8 cellular contexts compared by ENCODE assay signal in genomic region chr12:51320695-51321320, GRCh38. TPM values are rescaled to one million over a fixed set of nuclear protein-coding genes. Genes with fewer than 3 reads are reported as not detected.
DNase-seq lines count a peak whose midpoint lies in the region; ATAC-seq and TF ChIP-seq lines count a peak whose summit lies in the region.

No MANE protein-coding gene starts in this region.

- H2AFZ ChIP-seq in mammary epithelial cell (ENCODE audit: low read depth, low read length): peak overlapping the region; percentile 52

- H3K36me3 ChIP-seq in mammary epithelial cell (ENCODE audit: insufficient read depth, low read length): no peaks in the 10 kb centered on the region

- CTCF ChIA-PET in mammary epithelial cell (lab: Charles Lee; ENCODE audit: low non-redundant PET): interaction anchor here (0.6 kb wide), 1 partner anchor 10 kb away, joined by 7 read pairs; no protein-coding TSS in a partner anchor

- no peak overlapping the region for H3K4me3 ChIP-seq in mammary epithelial cell (replicated peaks in 1 of 3; ENCODE audit: insufficient read depth in 1 of 3, low read depth in 2 of 3, low read length in 3 of 3)

- no peak overlapping the region for H3K4me2 ChIP-seq in mammary epithelial cell (ENCODE audit: insufficient read depth, low read depth, low read length)

- WGBS in mammary epithelial cell (ENCODE audit: low coverage, missing lambda C conversion rate): 71% methylated on average over 3 of the region's 3 CpGs

- H3K27ac Mint-ChIP-seq in natural killer cell treated with Interleukin-12 subunit alpha and Interleukin-12 subunit beta and Interleukin-15 and Interleukin-18, amount 100 ng/mL, for 72 hours: peak overlapping the region; percentile 95 to 97

- H3K36me3 Mint-ChIP-seq in natural killer cell treated with Interleukin-12 subunit alpha and Interleukin-12 subunit beta and Interleukin-15 and Interleukin-18, amount 100 ng/mL, for 72 hours: peaks cover 23% of the 10 kb centered on the region

- H3K9me3 Mint-ChIP-seq in natural killer cell treated with Interleukin-12 subunit alpha and Interleukin-12 subunit beta and Interleukin-15 and Interleukin-18, amount 100 ng/mL, for 72 hours: no peaks in the 10 kb centered on the region

- H3K4me3 Mint-ChIP-seq in natural killer cell treated with Interleukin-12 subunit alpha and Interleukin-12 subunit beta and Interleukin-15 and Interleukin-18, amount 100 ng/mL, for 72 hours: peak overlapping the region; percentile 93

- H3K79me2 ChIP-seq in mammary epithelial cell (ENCODE audit: insufficient read depth, low read length): no peaks in the 10 kb centered on the region

- DNase-seq in GM04503 (ENCODE audit: low read depth) (peak; percentile 52), NCI-H1930 (lab: John Stamatoyannopoulos, UW) (peak; percentile 43 to 71), mammary epithelial cell (no peak), AG08396 (ENCODE audit: low spot score) (no peak)
- no peak for DNase-seq in natural killer cell treated with Interleukin-12 subunit alpha and Interleukin-12 subunit beta and Interleukin-15 and Interleukin-18, amount 100 ng/mL, for 72 hours (ENCODE audit: low spot score)
- no peak for DNase-seq in activated CD4-positive, alpha-beta T cell treated with anti-CD3 and anti-CD28 coated beads for 1 hour

- H3K9ac ChIP-seq in mammary epithelial cell (ENCODE audit: insufficient read depth, low read length): no peak overlapping the region

- H3K4me1 ChIP-seq in mammary epithelial cell (ENCODE audit: insufficient read depth, low read length): peaks cover 8% of the 10 kb centered on the region

- ATAC-seq in natural killer cell treated with Interleukin-12 subunit alpha and Interleukin-12 subunit beta and Interleukin-15 and Interleukin-18, amount 100 ng/mL, for 72 hours: no peak
- ATAC-seq in GM21381 (IDR thresholded peaks at IDR 0.05; ENCODE audit: unreplicated experiment) (no peak), HG03460 (IDR thresholded peaks at IDR 0.05; ENCODE audit: unreplicated experiment) (no peak)

- H3K9me3 ChIP-seq in mammary epithelial cell (replicated peaks; ENCODE audit: insufficient read depth, low read length): no peaks in the 10 kb centered on the region

- H3K27ac ChIP-seq in mammary epithelial cell (ENCODE audit: insufficient read depth, low read depth, low read length): no peak overlapping the region

- no peaks in the 10 kb centered on the region for H3K27me3 ChIP-seq in mammary epithelial cell (ENCODE audit: insufficient read depth, low read length)

- in situ Hi-C loops in mammary epithelial cell (cut with MboI; ENCODE audit: low sequenced_read_pairs in 2 of 2): no loop called here

- no TSS peak for BruUV-seq in mammary epithelial cell (replicated peaks; lab: Mats Ljungman, UMichigan)

- H3K27me3 Mint-ChIP-seq in natural killer cell treated with Interleukin-12 subunit alpha and Interleukin-12 subunit beta and Interleukin-15 and Interleukin-18, amount 100 ng/mL, for 72 hours: no peaks in the 10 kb centered on the region

- no peak for TF ChIP-seq CTCF in mammary epithelial cell (conservative IDR thresholded peaks at IDR 0.05 in 1 of 2, IDR thresholded peaks at IDR 0.05 in 1 of 2; ENCODE audit: extremely low read depth in 1 of 2, insufficient read depth in 1 of 2, low read depth in 1 of 2, low read length in 2 of 2)

- intact Hi-C loops in mammary epithelial cell (cut with micrococcal nuclease): no loop called here

- dilution Hi-C loops in mammary epithelial cell (cut with HindIII; ENCODE audit: low sequenced_read_pairs): no loop called here

- peaks cover 65 to 86% of the 10 kb centered on the region in 2 donors for H3K4me1 Mint-ChIP-seq in natural killer cell treated with Interleukin-12 subunit alpha and Interleukin-12 subunit beta and Interleukin-15 and Interleukin-18, amount 100 ng/mL, for 72 hours (ENCODE audit: low read depth in 2 of 2)

- no peaks in the 10 kb centered on the region for H4K20me1 ChIP-seq in mammary epithelial cell (ENCODE audit: insufficient read depth, low read length)

RNA-seq across cellular contexts. Expression of gene BIN2, which starts 3.2 kb away (rescaled TPM):
- not detected for total RNA-seq in mammary epithelial cell
- polyA plus RNA-seq in mammary epithelial cell: not detected
- not detected for polyA minus RNA-seq in mammary epithelial cell
- total RNA-seq in natural killer cell treated with Interleukin-12 subunit alpha and Interleukin-12 subunit beta and Interleukin-15 and Interleukin-18, amount 100 ng/mL, for 72 hours: 100 to 1,000 TPM in 1 of 2 donors, 10 to 100 TPM in 1; 93.6 to 115 TPM

RNA-seq across cellular contexts. Expression of gene CELA1, which starts 25.7 kb away (rescaled TPM):
- total RNA-seq in mammary epithelial cell: not detected
- polyA plus RNA-seq in mammary epithelial cell: not detected
- not detected for polyA minus RNA-seq in mammary epithelial cell
- total RNA-seq in natural killer cell treated with Interleukin-12 subunit alpha and Interleukin-12 subunit beta and Interleukin-15 and Interleukin-18, amount 100 ng/mL, for 72 hours: under 1 TPM in 1 of 2 donors, not detected in 1; 0.31 TPM

RNA-seq across cellular contexts. Expression of gene SMAGP, which starts 50.6 kb away (rescaled TPM):
- total RNA-seq in mammary epithelial cell: 10 to 100 TPM; 21.2 to 34.3 TPM
- polyA plus RNA-seq in mammary epithelial cell: 47.6 TPM
- 35.5 TPM for polyA minus RNA-seq in mammary epithelial cell
- total RNA-seq in natural killer cell treated with Interleukin-12 subunit alpha and Interleukin-12 subunit beta and Interleukin-15 and Interleukin-18, amount 100 ng/mL, for 72 hours: 10 to 100 TPM in 1 of 2 donors, 1 to 10 TPM in 1; 3.8 to 11.5 TPM

Comparison
In these comparisons a context has a peak if more than half of its experiments do, and no peak if none do; other contexts are left out.
1. DNase-seq: peak in GM04503 (single experiment) and NCI-H1930 (2 of 2); none in mammary epithelial cell (single experiment), natural killer cell treated with Interleukin-12 subunit alpha and Interleukin-12 subunit beta and Interleukin-15 and Interleukin-18, amount 100 ng/mL, for 72 hours (single experiment), AG08396 (single experiment) and activated CD4-positive, alpha-beta T cell treated with anti-CD3 and anti-CD28 coated beads for 1 hour (single experiment).
2. RNA of gene BIN2, which starts 3.2 kb away (total RNA-seq): 93.6 to 115 TPM in natural killer cell treated with Interleukin-12 subunit alpha and Interleukin-12 subunit beta and Interleukin-15 and Interleukin-18, amount 100 ng/mL, for 72 hours; not detected in mammary epithelial cell; every median in the first group is over 10 times any median in the second.